1 cellular context compared by ENCODE assay signal in the genomic region with DNA sequence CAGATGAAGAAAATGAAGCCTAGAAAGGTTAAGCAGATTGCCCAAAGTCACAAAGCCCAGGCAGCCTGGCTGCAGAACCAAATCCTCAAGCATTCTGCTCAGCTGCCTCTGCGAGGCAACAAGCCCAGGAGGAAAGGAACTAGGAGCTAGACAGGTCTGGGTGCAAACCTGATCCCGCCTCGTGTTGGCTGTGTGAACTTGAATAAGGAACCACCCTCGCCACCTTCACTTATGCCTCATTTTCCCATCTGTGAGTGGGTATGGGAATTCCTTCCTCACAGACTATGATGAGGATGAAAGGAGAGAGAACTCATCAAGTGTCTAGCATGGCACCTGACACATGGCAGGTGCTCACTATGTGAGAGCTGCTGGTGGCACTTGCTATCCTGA.
TF ChIP-seq lines count a peak whose summit lies in the region.

No MANE protein-coding gene starts in this region.

TF ChIP-seq in GM12878, 131 proteins besides CTCF, POLR2A, EP300 and RAD21:
- TF ChIP-seq ZNF207 (IDR thresholded peaks at IDR 0.05; ENCODE audit: borderline replicate concordance), result no peak
- 0 out of 2 replicates have a peak, but pooled peaks have one; percentile 31 for TF ChIP-seq MTA3 (IDR thresholded peaks at IDR 0.05; ENCODE audit: borderline replicate concordance, low read length)
